12 cellular contexts compared by ENCODE assay signal in the genomic region with DNA sequence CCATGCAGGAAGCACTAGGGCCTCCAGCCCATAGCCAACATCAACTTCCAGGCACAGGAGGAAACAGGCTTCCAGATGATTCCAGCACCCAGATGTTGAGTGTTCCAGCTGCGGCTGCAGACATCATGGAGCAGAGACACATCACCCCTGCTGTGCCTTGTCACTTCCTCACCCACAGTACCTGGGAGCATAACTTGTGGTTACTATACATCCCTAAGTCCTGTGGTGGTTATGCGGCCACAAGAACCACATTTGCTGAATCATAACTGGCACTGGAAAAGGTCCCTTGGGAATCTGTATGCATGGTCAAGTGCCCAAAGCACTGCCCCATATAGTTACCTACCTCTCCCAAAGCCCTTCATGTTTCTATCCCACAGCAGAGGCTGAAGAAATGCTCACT. TPM values are rescaled to one million over a fixed set of nuclear protein-coding genes. Genes with fewer than 3 reads are reported as not detected.
A peak's percentile ranks its signal among the peaks of the same experiment; 100 is the strongest.
DNase-seq lines count a peak whose midpoint lies in the region; ATAC-seq lines count a peak whose summit lies in the region.
"Had no signal": no experiment of that assay in that cellular context is flagged by ENCODE, and none has a peak within 500 bp of the region (broad histone marks: within the 10 kb centered on the region; RNA-seq: fewer than 3 reads in every experiment).

No MANE protein-coding gene starts in this region.

- peak; percentile 86 for DNase-seq in A172 (ENCODE audit: low spot score)
- peak; percentile 92 for DNase-seq in H4 (ENCODE audit: low spot score)
- peak; percentile 12 for DNase-seq in RPMI8226
- DNase-seq in fibroblast of peridontal ligament (ENCODE audit: extremely low read depth), result peak; percentile 48
- no peak for DNase-seq in DMS 273 (lab: John Stamatoyannopoulos, UW; ENCODE audit: unreplicated experiment)
- DNase-seq in NCI-H748 (lab: John Stamatoyannopoulos, UW; ENCODE audit: unreplicated experiment), result no peak
- DNase-seq: activated CD4-positive, alpha-beta T cell treated with anti-CD3 and anti-CD28 coated beads, Interleukin-2, amount 50 U/mL, for 4 hours; activated effector memory CD4-positive, alpha-beta T cell treated with Interleukin-2 at 50 U/mL for 16 hours; DMS53; stimulated activated CD8-positive, alpha-beta memory T cell treated with anti-CD3 and anti-CD28 coated beads, Interleukin-4, amount 100 ng/mL, for 48 hours had no signal

- no peak for ATAC-seq in GM18868 (IDR thresholded peaks at IDR 0.05; ENCODE audit: unreplicated experiment)
- ATAC-seq in GM21619 (IDR thresholded peaks at IDR 0.05; ENCODE audit: unreplicated experiment), result no peak

RNA-seq across cellular contexts. Expression of gene WHRN, which starts 56.6 kb away (rescaled TPM):
- 2.0 and 2.1 TPM in 2 replicates for total RNA-seq in A172 (2014; rRNA removed; shearing (Covaris generic))
- total RNA-seq in H4 (2014; rRNA removed; shearing (Covaris generic)), result 0.37 and 1.5 TPM in 2 replicates

Comparison
In these comparisons a context has a peak if more than half of its experiments do, and no peak if none do; other contexts are left out.
1. DNase-seq: peak in A172 (single experiment), H4 (single experiment), RPMI8226 (single experiment) and fibroblast of peridontal ligament (single experiment); none in DMS 273 (single experiment) and NCI-H748 (single experiment).